ENCODE assay signal across 35 cellular contexts in genomic region chr1:15145327-15145726, GRCh38. TPM values are rescaled to one million over a fixed set of nuclear protein-coding genes. Genes with fewer than 3 reads are reported as not detected.
"Had no signal": no experiment of that assay in that cellular context is flagged by ENCODE, and none has a peak within 500 bp of the region (broad histone marks: within the 10 kb centered on the region; RNA-seq: fewer than 3 reads in every experiment).

No MANE protein-coding gene starts in this region.

- H3K4me3 Mint-ChIP-seq: activated CD4-positive, alpha-beta memory T cell treated with anti-CD3 and anti-CD28 coated beads, Interleukin-2, amount 10 ng/mL, durations not matched to agents 7 days and 5 days; activated CD8-positive, alpha-beta memory T cell treated with anti-CD3 and anti-CD28 coated beads, Interleukin-2, amount 10 ng/mL, durations not matched to agents 7 days and 5 days; activated naive CD8-positive, alpha-beta T cell treated with anti-CD3 and anti-CD28 coated beads for 36 hours had no signal

- H3K36me3 ChIP-seq: cardiac muscle cell, WERI-Rb-1 had no signal

- H3K9ac ChIP-seq: KMS-11 had no signal

- H3K27ac Mint-ChIP-seq: activated CD4-positive, alpha-beta memory T cell treated with anti-CD3 and anti-CD28 coated beads, Interleukin-2, amount 10 ng/mL, durations not matched to agents 7 days and 5 days; activated CD8-positive, alpha-beta memory T cell treated with anti-CD3 and anti-CD28 coated beads, Interleukin-2, amount 10 ng/mL, durations not matched to agents 7 days and 5 days; activated naive CD8-positive, alpha-beta T cell treated with anti-CD3 and anti-CD28 coated beads for 36 hours had no signal

- H3K9me3 Mint-ChIP-seq: activated CD4-positive, alpha-beta memory T cell treated with anti-CD3 and anti-CD28 coated beads, Interleukin-2, amount 10 ng/mL, durations not matched to agents 7 days and 5 days; activated naive CD8-positive, alpha-beta T cell treated with anti-CD3 and anti-CD28 coated beads for 36 hours had no signal

- H3K27me3 ChIP-seq: cardiac muscle cell had no signal

- DNase-seq: activated CD4-positive, alpha-beta memory T cell treated with anti-CD3 and anti-CD28 coated beads, Interleukin-2, amount 10 ng/mL, durations not matched to agents 7 days and 5 days; activated CD4-positive, alpha-beta T cell treated with anti-CD3 and anti-CD28 coated beads for 1 hour; activated CD4-positive, alpha-beta T cell treated with anti-CD3 and anti-CD28 coated beads for 48 hours; activated CD4-positive, CD25-positive, alpha-beta regulatory T cell; activated CD8-positive, alpha-beta memory T cell treated with anti-CD3 and anti-CD28 coated beads for 24 hours; activated CD8-positive, alpha-beta memory T cell treated with anti-CD3 and anti-CD28 coated beads, Interleukin-2, amount 10 ng/mL, durations not matched to agents 7 days and 5 days; activated CD8-positive, alpha-beta memory T cell treated with anti-CD3 and anti-CD28 coated beads, Interleukin-2, amount 50 U/mL, for 48 hours; activated effector memory CD4-positive, alpha-beta T cell treated with Interleukin-2 at 50 U/mL for 16 hours; activated naive CD4-positive, alpha-beta T cell; activated naive CD4-positive, alpha-beta T cell treated with anti-CD3 and anti-CD28 coated beads, Interleukin-2, amount 50 U/mL, for 16 hours; activated naive CD8-positive, alpha-beta T cell treated with anti-CD3 and anti-CD28 coated beads for 36 hours; activated T-cell treated with anti-CD3 and anti-CD28 coated beads, Interleukin-2, amount 50 U/mL, for 48 hours; amniotic stem cell; aorta; MM.1S; MV-4-11; NCI-H1092; NCI-H1436 treated with DMSO at 0.1 percent for 48 hours; NCI-H1694 treated with DMSO at 0.1 percent for 48 hours; NCI-H2029; NCI-H345; NCI-H526; NCI-H748 treated with DMSO at 0.1 percent for 48 hours; NK-92 treated with Interleukin-12 subunit alpha and Interleukin-12 subunit beta, amount 100 ng/mL, for 24 hours; SIG-M5; SW 1271; T-helper 1 cell; T-helper 2 cell; T-helper 9 cell; WERI-Rb-1 had no signal

- ATAC-seq: activated CD8-positive, alpha-beta memory T cell treated with anti-CD3 and anti-CD28 coated beads, Interleukin-2, amount 10 ng/mL, durations not matched to agents 7 days and 5 days; Right ventricle myocardium inferior had no signal

- H3K4me3 ChIP-seq: cardiac muscle cell, PC-9 had no signal

- H3K27ac ChIP-seq: cardiac muscle cell, KMS-11, PC-9, RWPE1, WERI-Rb-1 had no signal

- H3K4me1 Mint-ChIP-seq: activated CD4-positive, alpha-beta memory T cell treated with anti-CD3 and anti-CD28 coated beads, Interleukin-2, amount 10 ng/mL, durations not matched to agents 7 days and 5 days; activated CD8-positive, alpha-beta memory T cell treated with anti-CD3 and anti-CD28 coated beads, Interleukin-2, amount 10 ng/mL, durations not matched to agents 7 days and 5 days had no signal

- H3K36me3 Mint-ChIP-seq: activated CD8-positive, alpha-beta memory T cell treated with anti-CD3 and anti-CD28 coated beads, Interleukin-2, amount 10 ng/mL, durations not matched to agents 7 days and 5 days; activated naive CD8-positive, alpha-beta T cell treated with anti-CD3 and anti-CD28 coated beads for 36 hours had no signal

RNA-seq across cellular contexts. Expression of gene TMEM51, which starts 8.2 kb away (rescaled TPM):
- total RNA-seq: activated CD4-positive, alpha-beta memory T cell treated with anti-CD3 and anti-CD28 coated beads, Interleukin-2, amount 10 ng/mL, durations not matched to agents 7 days and 5 days; activated CD8-positive, alpha-beta memory T cell treated with anti-CD3 and anti-CD28 coated beads, Interleukin-2, amount 10 ng/mL, durations not matched to agents 7 days and 5 days; activated naive CD8-positive, alpha-beta T cell treated with anti-CD3 and anti-CD28 coated beads for 36 hours had no signal
